ENCODE assay signal across 36 cellular contexts in genomic region chr4:80986021-80986420, GRCh38. TPM values are rescaled to one million over a fixed set of nuclear protein-coding genes. Genes with fewer than 3 reads are reported as not detected.
"Had no signal": no experiment of that assay in that cellular context is flagged by ENCODE, and none has a peak within 500 bp of the region (broad histone marks: within the 10 kb centered on the region; RNA-seq: fewer than 3 reads in every experiment).

No MANE protein-coding gene starts in this region.

- H3K4me1 ChIP-seq: adrenal gland, ascending aorta, body of pancreas, breast epithelium had no signal

- DNase-seq: activated effector memory CD4-positive, alpha-beta T cell treated with anti-CD3 and anti-CD28 coated beads, Interleukin-2, amount 50 U/mL, for 16 hours; activated effector memory CD4-positive, alpha-beta T cell treated with Interleukin-2 at 50 U/mL for 16 hours; activated gamma-delta T cell; activated gamma-delta T cell treated with Interleukin-2 at 50 U/mL for 16 hours; activated naive CD4-positive, alpha-beta T cell; activated naive CD4-positive, alpha-beta T cell treated with anti-CD3 and anti-CD28 coated beads for 36 hours; activated naive CD4-positive, alpha-beta T cell treated with anti-CD3 and anti-CD28 coated beads, Interleukin-2, amount 10 ng/mL, durations not matched to agents 7 days and 5 days; activated naive CD4-positive, alpha-beta T cell treated with Interleukin-2 at 50 U/mL for 16 hours; activated naive CD8-positive, alpha-beta T cell treated with anti-CD3 and anti-CD28 coated beads for 36 hours; activated naive CD8-positive, alpha-beta T cell treated with anti-CD3 and anti-CD28 coated beads, Interleukin-2, amount 10 ng/mL, durations not matched to agents 7 days and 5 days; activated naive CD8-positive, alpha-beta T cell treated with anti-CD3 and anti-CD28 coated beads, Interleukin-2, amount 50 U/mL, for 24 hours; activated T-cell treated with anti-CD3 and anti-CD28 coated beads, Interleukin-2, amount 50 U/mL, for 1 hour; activated T-cell treated with anti-CD3 and anti-CD28 coated beads, Interleukin-2, amount 50 U/mL, for 24 hours; activated T-cell treated with anti-CD3 and anti-CD28 coated beads, Interleukin-2, amount 50 U/mL, for 4 hours; activated T-cell treated with anti-CD3 and anti-CD28 coated beads, Interleukin-2, amount 50 U/mL, for 48 hours; activated T-cell treated with anti-CD3 and anti-CD28 coated beads, Interleukin-2, amount 50 U/mL, for 72 hours; adrenal gland; amniotic stem cell; amygdala; anterior cingulate cortex; aorta; body of pancreas; brain microvascular endothelial cell; caudate nucleus; central memory CD4-positive, alpha-beta T cell; cerebellar nuclear complex had no signal

- H3K9me3 ChIP-seq: adrenal gland, ascending aorta, body of pancreas, breast epithelium had no signal

- H3K4me1 Mint-ChIP-seq: activated naive CD4-positive, alpha-beta T cell treated with anti-CD3 and anti-CD28 coated beads, Interleukin-2, amount 10 ng/mL, durations not matched to agents 7 days and 5 days; activated naive CD8-positive, alpha-beta T cell treated with anti-CD3 and anti-CD28 coated beads, Interleukin-2, amount 50 U/mL, for 24 hours; activated T-helper 17 cell treated with anti-CD3 and anti-CD28 coated beads, Interleukin-2, amount 50 U/mL, for 72 hours; brain; central memory CD8-positive, alpha-beta T cell had no signal

- H3K4me3 ChIP-seq: adrenal gland, ascending aorta, body of pancreas, breast epithelium, cardiac muscle cell had no signal

- H3K36me3 ChIP-seq: adrenal gland, ascending aorta, brain microvascular endothelial cell, breast epithelium, cardiac muscle cell had no signal

- H3K9me3 Mint-ChIP-seq: activated naive CD4-positive, alpha-beta T cell treated with anti-CD3 and anti-CD28 coated beads for 36 hours; activated naive CD4-positive, alpha-beta T cell treated with anti-CD3 and anti-CD28 coated beads, Interleukin-2, amount 10 ng/mL, durations not matched to agents 7 days and 5 days; activated naive CD4-positive, alpha-beta T cell treated with anti-CD3 and anti-CD28 coated beads, Interleukin-2, amount 50 U/mL, for 72 hours; activated naive CD8-positive, alpha-beta T cell treated with anti-CD3 and anti-CD28 coated beads for 36 hours; activated naive CD8-positive, alpha-beta T cell treated with anti-CD3 and anti-CD28 coated beads, Interleukin-2, amount 50 U/mL, for 24 hours; activated T-cell treated with anti-CD3 and anti-CD28 coated beads, Interleukin-2, amount 50 U/mL, for 24 hours; activated T-cell treated with anti-CD3 and anti-CD28 coated beads, Interleukin-2, amount 50 U/mL, for 4 hours; activated T-cell treated with anti-CD3 and anti-CD28 coated beads, Interleukin-2, amount 50 U/mL, for 72 hours; activated T-helper 1 cell treated with anti-CD3 and anti-CD28 coated beads, Interleukin-12 subunit alpha, Interleukin-12 subunit beta, Interleukin-2, Interleukin-4 antibody, amounts not matched to agents 30 ng/mL and 10 ng/mL and 1 ng/mL, durations not matched to agents 14 hours and 24 hours and 36 hours; activated T-helper 17 cell treated with anti-CD3 and anti-CD28 coated beads, Interleukin-2, amount 50 U/mL, for 72 hours; activated T-helper 2 cell treated with anti-CD3 and anti-CD28 coated beads, Interferon-gamma antibody, Interleukin-2, Interleukin-4, amounts not matched to agents 10 μg/mL and 5 μg/mL and 100 μg/mL, durations not matched to agents 14 hours and 24 hours and 36 hours; brain; central memory CD8-positive, alpha-beta T cell had no signal

- H3K36me3 Mint-ChIP-seq: activated naive CD4-positive, alpha-beta T cell treated with anti-CD3 and anti-CD28 coated beads, Interleukin-2, amount 10 ng/mL, durations not matched to agents 7 days and 5 days; activated naive CD4-positive, alpha-beta T cell treated with anti-CD3 and anti-CD28 coated beads, Interleukin-2, amount 50 U/mL, for 72 hours; activated naive CD8-positive, alpha-beta T cell; activated naive CD8-positive, alpha-beta T cell treated with anti-CD3 and anti-CD28 coated beads for 36 hours; activated naive CD8-positive, alpha-beta T cell treated with anti-CD3 and anti-CD28 coated beads, Interleukin-2, amount 10 ng/mL, durations not matched to agents 7 days and 5 days; brain had no signal

- H3K4me3 Mint-ChIP-seq: activated naive CD4-positive, alpha-beta T cell treated with anti-CD3 and anti-CD28 coated beads for 36 hours; activated naive CD4-positive, alpha-beta T cell treated with anti-CD3 and anti-CD28 coated beads, Interleukin-2, amount 10 ng/mL, durations not matched to agents 7 days and 5 days; activated naive CD8-positive, alpha-beta T cell; activated naive CD8-positive, alpha-beta T cell treated with anti-CD3 and anti-CD28 coated beads for 36 hours; activated naive CD8-positive, alpha-beta T cell treated with anti-CD3 and anti-CD28 coated beads, Interleukin-2, amount 10 ng/mL, durations not matched to agents 7 days and 5 days; activated naive CD8-positive, alpha-beta T cell treated with anti-CD3 and anti-CD28 coated beads, Interleukin-2, amount 50 U/mL, for 24 hours; activated T-cell treated with anti-CD3 and anti-CD28 coated beads, Interleukin-2, amount 50 U/mL, for 24 hours; activated T-cell treated with anti-CD3 and anti-CD28 coated beads, Interleukin-2, amount 50 U/mL, for 4 hours; activated T-cell treated with anti-CD3 and anti-CD28 coated beads, Interleukin-2, amount 50 U/mL, for 72 hours; activated T-helper 1 cell treated with anti-CD3 and anti-CD28 coated beads, Interleukin-12 subunit alpha, Interleukin-12 subunit beta, Interleukin-2, Interleukin-4 antibody, amounts not matched to agents 30 ng/mL and 10 ng/mL and 1 ng/mL, durations not matched to agents 14 hours and 24 hours and 36 hours; activated T-helper 17 cell treated with anti-CD3 and anti-CD28 coated beads, Interleukin-2, amount 50 U/mL, for 72 hours; brain; central memory CD8-positive, alpha-beta T cell had no signal

- H3K27ac ChIP-seq: adrenal gland, ascending aorta, body of pancreas, brain microvascular endothelial cell, breast epithelium, cardiac muscle cell had no signal

- H3K27me3 ChIP-seq: ascending aorta, body of pancreas, brain microvascular endothelial cell, breast epithelium, cardiac muscle cell had no signal

- H3K27ac Mint-ChIP-seq: activated naive CD4-positive, alpha-beta T cell treated with anti-CD3 and anti-CD28 coated beads for 36 hours; activated naive CD4-positive, alpha-beta T cell treated with anti-CD3 and anti-CD28 coated beads, Interleukin-2, amount 10 ng/mL, durations not matched to agents 7 days and 5 days; activated naive CD4-positive, alpha-beta T cell treated with anti-CD3 and anti-CD28 coated beads, Interleukin-2, amount 50 U/mL, for 72 hours; activated naive CD8-positive, alpha-beta T cell; activated naive CD8-positive, alpha-beta T cell treated with anti-CD3 and anti-CD28 coated beads for 36 hours; activated naive CD8-positive, alpha-beta T cell treated with anti-CD3 and anti-CD28 coated beads, Interleukin-2, amount 10 ng/mL, durations not matched to agents 7 days and 5 days; activated naive CD8-positive, alpha-beta T cell treated with anti-CD3 and anti-CD28 coated beads, Interleukin-2, amount 50 U/mL, for 24 hours; activated T-cell treated with anti-CD3 and anti-CD28 coated beads, Interleukin-2, amount 50 U/mL, for 24 hours; activated T-cell treated with anti-CD3 and anti-CD28 coated beads, Interleukin-2, amount 50 U/mL, for 72 hours; activated T-helper 1 cell treated with anti-CD3 and anti-CD28 coated beads, Interleukin-12 subunit alpha, Interleukin-12 subunit beta, Interleukin-2, Interleukin-4 antibody, amounts not matched to agents 30 ng/mL and 10 ng/mL and 1 ng/mL, durations not matched to agents 14 hours and 24 hours and 36 hours; activated T-helper 17 cell treated with anti-CD3 and anti-CD28 coated beads, Interleukin-2, amount 50 U/mL, for 72 hours; activated T-helper 2 cell treated with anti-CD3 and anti-CD28 coated beads, Interferon-gamma antibody, Interleukin-2, Interleukin-4, amounts not matched to agents 10 μg/mL and 5 μg/mL and 100 μg/mL, durations not matched to agents 14 hours and 24 hours and 36 hours; brain had no signal

- ATAC-seq: activated naive CD4-positive, alpha-beta T cell treated with anti-CD3 and anti-CD28 coated beads, Interleukin-2, amount 50 U/mL, for 72 hours; activated naive CD8-positive, alpha-beta T cell treated with anti-CD3 and anti-CD28 coated beads, Interleukin-2, amount 50 U/mL, for 24 hours; activated T-cell treated with anti-CD3 and anti-CD28 coated beads, Interleukin-2, amount 50 U/mL, for 4 hours; activated T-cell treated with anti-CD3 and anti-CD28 coated beads, Interleukin-2, amount 50 U/mL, for 72 hours; activated T-helper 17 cell treated with anti-CD3 and anti-CD28 coated beads, Interleukin-2, amount 50 U/mL, for 72 hours; body of pancreas had no signal

- H3K27me3 Mint-ChIP-seq: activated naive CD8-positive, alpha-beta T cell; activated naive CD8-positive, alpha-beta T cell treated with anti-CD3 and anti-CD28 coated beads for 36 hours; activated naive CD8-positive, alpha-beta T cell treated with anti-CD3 and anti-CD28 coated beads, Interleukin-2, amount 50 U/mL, for 24 hours had no signal

RNA-seq across cellular contexts. Expression of gene BMP3, which starts 44.5 kb away (rescaled TPM):
- polyA plus RNA-seq: cardiac muscle cell had no signal
